8 cellular contexts compared by ENCODE assay signal in genomic region chr12:76558684-76559276, GRCh38. TPM values are rescaled to one million over a fixed set of nuclear protein-coding genes. Genes with fewer than 3 reads are reported as not detected.
DNase-seq lines count a peak whose midpoint lies in the region; ATAC-seq and TF ChIP-seq lines count a peak whose summit lies in the region.

No MANE protein-coding gene starts in this region.

- intact Hi-C loops in cardiac septum (cut with DNase I), result loop anchor here (5.0 to 10.0 kb wide), 3 partner anchors 96 to 474 kb away; partner anchors contain the start of genes BBS10 and NAP1L1

- H3K27me3 ChIP-seq in SJSA1 (replicated peaks), result no peaks in the 10 kb centered on the region

- H3K27ac Mint-ChIP-seq in IgD-negative memory B cell (peak overlapping the region; percentile 95 to 98 (median 97)), progenitor cell of endocrine pancreas (peak overlapping the region; percentile 99)
- H3K27ac Mint-ChIP-seq in activated naive CD4-positive, alpha-beta T cell treated with anti-CD3 and anti-CD28 coated beads, Interleukin-2, amount 50 U/mL, for 24 hours, result peak overlapping the region; percentile 98

- no peaks in the 10 kb centered on the region for H3K9me3 ChIP-seq in SJSA1 (replicated peaks)

- H3K4me1 Mint-ChIP-seq in IgD-negative memory B cell (peaks cover 24 to 35% (median 30%) of the 10 kb centered on the region in 3 donors), progenitor cell of endocrine pancreas (ENCODE audit: low read depth) (peaks cover 20% of the 10 kb centered on the region)
- peaks cover 38% of the 10 kb centered on the region for H3K4me1 Mint-ChIP-seq in activated naive CD4-positive, alpha-beta T cell treated with anti-CD3 and anti-CD28 coated beads, Interleukin-2, amount 50 U/mL, for 24 hours

- peak overlapping the region; percentile 79 for H3K27ac ChIP-seq in SJSA1
- peak overlapping the region; percentile 93 for H3K27ac ChIP-seq in urinary bladder (ENCODE audit: low read depth)

- peak; percentile 55 for ATAC-seq in GM21717 (IDR thresholded peaks at IDR 0.05; ENCODE audit: unreplicated experiment)

- peak overlapping the region; percentile 93 to 98 (median 96) for H3K4me3 Mint-ChIP-seq in IgD-negative memory B cell
- peak overlapping the region; percentile 96 for H3K4me3 Mint-ChIP-seq in activated naive CD4-positive, alpha-beta T cell treated with anti-CD3 and anti-CD28 coated beads, Interleukin-2, amount 50 U/mL, for 24 hours
- H3K4me3 Mint-ChIP-seq in progenitor cell of endocrine pancreas (ENCODE audit: low read depth), result peak overlapping the region; percentile 96

- H3K27me3 Mint-ChIP-seq in IgD-negative memory B cell (no peaks in the 10 kb centered on the region), progenitor cell of endocrine pancreas (no peaks in the 10 kb centered on the region)
- no peaks in the 10 kb centered on the region for H3K27me3 Mint-ChIP-seq in activated naive CD4-positive, alpha-beta T cell treated with anti-CD3 and anti-CD28 coated beads, Interleukin-2, amount 50 U/mL, for 24 hours

- H3K4me1 ChIP-seq in SJSA1 (replicated peaks) (peaks cover 20% of the 10 kb centered on the region), urinary bladder (ENCODE audit: insufficient read depth) (no peaks in the 10 kb centered on the region)

- no peak for TF ChIP-seq CTCF in progenitor cell of endocrine pancreas (IDR thresholded peaks at IDR 0.05; ENCODE audit: unreplicated experiment)

- no peaks in the 10 kb centered on the region for H3K9me3 Mint-ChIP-seq in IgD-negative memory B cell
- H3K9me3 Mint-ChIP-seq in activated naive CD4-positive, alpha-beta T cell treated with anti-CD3 and anti-CD28 coated beads, Interleukin-2, amount 50 U/mL, for 24 hours, result no peaks in the 10 kb centered on the region
- no peaks in the 10 kb centered on the region for H3K9me3 Mint-ChIP-seq in progenitor cell of endocrine pancreas (ENCODE audit: low read depth)

- DNase-seq in DMS79 treated with DMSO at 0.1 percent for 48 hours (lab: John Stamatoyannopoulos, UW) (peak; percentile 41), SJSA1 (ENCODE audit: low read depth in 1 of 2, low spot score in 2 of 2) (peak; percentile 52 to 58), cardiac septum (ENCODE audit: low spot score) (peak; percentile 89), progenitor cell of endocrine pancreas (ENCODE audit: low spot score, unreplicated experiment) (peak; percentile 34)

- H3K36me3 ChIP-seq in SJSA1, result peaks cover 6% of the 10 kb centered on the region
- no peaks in the 10 kb centered on the region for H3K36me3 ChIP-seq in urinary bladder (ENCODE audit: insufficient read depth)

- H3K4me3 ChIP-seq in SJSA1 (peak overlapping the region; percentile 93), urinary bladder (ENCODE audit: low read depth, low read length) (peak overlapping the region; percentile 84)

- WGBS in urinary bladder, result under 1% methylated on average over 24 of the region's 24 CpGs

- H3K36me3 Mint-ChIP-seq in IgD-negative memory B cell, result no peaks in the 10 kb centered on the region
- peaks cover 7% of the 10 kb centered on the region for H3K36me3 Mint-ChIP-seq in activated naive CD4-positive, alpha-beta T cell treated with anti-CD3 and anti-CD28 coated beads, Interleukin-2, amount 50 U/mL, for 24 hours
- H3K36me3 Mint-ChIP-seq in progenitor cell of endocrine pancreas (ENCODE audit: insufficient read depth), result no peaks in the 10 kb centered on the region

RNA-seq across cellular contexts. Expression of gene OSBPL8, which starts 0.8 kb away (rescaled TPM):
- polyA plus RNA-seq in IgD-negative memory B cell, result 98.4 TPM
- 55.6 and 94.7 TPM in 2 replicates for total RNA-seq in SJSA1 (2014; rRNA removed; shearing (Covaris generic))
- total RNA-seq in cardiac septum, result 43.2 TPM
- total RNA-seq in progenitor cell of endocrine pancreas, result 65.3 and 71.4 TPM in 2 replicates
- 153 TPM for total RNA-seq in urinary bladder
- polyA plus RNA-seq in urinary bladder, result 24.4 TPM

Comparison
In these comparisons a context has a peak if more than half of its experiments do, and no peak if none do; other contexts are left out.
1. Peak in every context shown above with its lines: DNase-seq, ATAC-seq, H3K4me3 ChIP-seq and H3K27ac ChIP-seq.
2. DNase-seq: peak in every context shown above with its lines; median percentile 89 in cardiac septum; 55 in SJSA1; 41 in DMS79 treated with DMSO at 0.1 percent for 48 hours; 34 in progenitor cell of endocrine pancreas.